Comparison of ENCODE assay signal across 8 cellular contexts in the genomic region with DNA sequence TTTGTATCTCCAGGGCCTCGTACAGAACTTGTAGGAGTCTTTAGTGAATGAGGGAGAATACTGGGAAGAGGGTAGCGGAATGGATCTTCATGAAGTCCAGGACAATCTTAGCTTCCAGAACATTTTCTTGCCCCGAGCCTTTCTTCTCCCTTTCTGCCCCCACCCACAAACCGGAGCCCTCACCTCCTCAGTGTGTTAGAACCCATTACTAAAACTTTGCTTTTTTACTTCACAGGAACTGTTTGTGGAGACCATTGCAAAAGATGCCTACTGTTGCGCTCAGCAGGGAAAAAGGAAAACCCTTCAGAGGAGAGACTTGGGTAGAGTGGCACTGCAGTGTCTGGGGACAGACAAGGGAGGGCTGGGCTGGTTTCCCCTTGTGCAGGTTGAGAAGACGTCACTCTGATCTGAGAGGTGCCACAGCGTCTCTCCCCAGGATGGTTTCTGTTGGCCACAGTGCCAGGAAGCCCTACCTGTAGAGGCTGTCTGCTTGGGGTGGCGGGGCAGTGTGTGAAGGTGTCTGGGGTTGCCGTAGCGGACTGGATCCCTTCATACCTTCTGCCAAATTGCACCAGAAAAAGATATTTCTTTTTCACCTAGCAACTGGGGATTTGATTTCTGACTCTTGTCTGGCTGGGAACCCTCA. TPM values are rescaled to one million over a fixed set of nuclear protein-coding genes. Genes with fewer than 3 reads are reported as not detected.
DNase-seq lines count a peak whose midpoint lies in the region; ATAC-seq and TF ChIP-seq lines count a peak whose summit lies in the region.

No MANE protein-coding gene starts in this region.

- ATAC-seq in CD4-positive, CD25-positive, alpha-beta regulatory T cell (ENCODE audit: low read depth in 2 of 2) = no peak
- ATAC-seq in HG02884 (IDR thresholded peaks at IDR 0.05; ENCODE audit: unreplicated experiment) = no peak

- H3K27ac Mint-ChIP-seq in CD4-positive, CD25-positive, alpha-beta regulatory T cell = peak overlapping the region; percentile 71 to 90 (median 85)
- H3K27ac Mint-ChIP-seq in nephron progenitor cell = no peak overlapping the region

- H3K27me3 Mint-ChIP-seq in CD4-positive, CD25-positive, alpha-beta regulatory T cell = no peaks in the 10 kb centered on the region
- peaks cover 12% of the 10 kb centered on the region for H3K27me3 Mint-ChIP-seq in nephron progenitor cell (ENCODE audit: low read depth, poor library complexity)

- peaks cover 32 to 75% (median 53%) of the 10 kb centered on the region in 4 donors for H3K4me1 Mint-ChIP-seq in CD4-positive, CD25-positive, alpha-beta regulatory T cell
- no peaks in the 10 kb centered on the region for H3K4me1 Mint-ChIP-seq in nephron progenitor cell

- peaks cover 0 to 3% (median 0%) of the 10 kb centered on the region in 7 donors for H3K9me3 Mint-ChIP-seq in CD4-positive, CD25-positive, alpha-beta regulatory T cell
- peaks cover 60% of the 10 kb centered on the region for H3K9me3 Mint-ChIP-seq in nephron progenitor cell

- DNase-seq in CD4-positive, CD25-positive, alpha-beta regulatory T cell = peak; percentile 5 to 28 (median 11)
- peak; percentile 34 for DNase-seq in NCI-H1105 treated with DMSO at 0.1 percent for 48 hours (lab: John Stamatoyannopoulos, UW)
- no peak for DNase-seq in nephron progenitor cell
- no peak for DNase-seq in AG08395 (ENCODE audit: low spot score)
- no peak for DNase-seq in ecto neural progenitor cell (ENCODE audit: low spot score)
- DNase-seq in SIG-M5 treated with dmso at 0.1 percent for 504 hours (lab: John Stamatoyannopoulos, UW; ENCODE audit: unreplicated experiment) = no peak

- no peak for TF ChIP-seq CTCF in nephron progenitor cell (IDR thresholded peaks at IDR 0.05)

- peaks cover 18% of the 10 kb centered on the region for H3K4me1 ChIP-seq in CD4-positive, CD25-positive, alpha-beta regulatory T cell (ENCODE audit: control insufficient read depth, insufficient read depth, low read length, poor library complexity, severe bottlenecking)

- peak overlapping the region; percentile 88 for H3K27ac ChIP-seq in CD4-positive, CD25-positive, alpha-beta regulatory T cell (ENCODE audit: insufficient read depth, low read length, poor library complexity, severe bottlenecking)
- peak overlapping the region; percentile 34 for H3K27ac ChIP-seq in cingulate gyrus (ENCODE audit: low read depth, low read length)

- H3K4me3 ChIP-seq in CD4-positive, CD25-positive, alpha-beta regulatory T cell (ENCODE audit: low read depth, low read length) = peak overlapping the region; percentile 80

- peaks cover 39% of the 10 kb centered on the region for H3K36me3 Mint-ChIP-seq in CD4-positive, CD25-positive, alpha-beta regulatory T cell
- H3K36me3 Mint-ChIP-seq in nephron progenitor cell (ENCODE audit: low read depth) = peaks cover 66% of the 10 kb centered on the region

- no peaks in the 10 kb centered on the region for H3K36me3 ChIP-seq in CD4-positive, CD25-positive, alpha-beta regulatory T cell (ENCODE audit: control insufficient read depth, insufficient read depth, low read length)

- H3K4me3 Mint-ChIP-seq in CD4-positive, CD25-positive, alpha-beta regulatory T cell = peak overlapping the region; percentile 85 to 94 (median 90)
- H3K4me3 Mint-ChIP-seq in nephron progenitor cell = peak overlapping the region; percentile 77

- no peaks in the 10 kb centered on the region for H3K27me3 ChIP-seq in CD4-positive, CD25-positive, alpha-beta regulatory T cell (ENCODE audit: control insufficient read depth, insufficient read depth, low read length)

- no peaks in the 10 kb centered on the region for H3K9me3 ChIP-seq in CD4-positive, CD25-positive, alpha-beta regulatory T cell (ENCODE audit: control insufficient read depth in 2 of 2, low read length in 2 of 2)

RNA-seq across cellular contexts. Expression of gene POLE4, which starts 0.8 kb away (rescaled TPM):
- 42.3 TPM for total RNA-seq in CD4-positive, CD25-positive, alpha-beta regulatory T cell
- 100 to 1,000 TPM; 119 to 157 (median 134) TPM for polyA plus RNA-seq in CD4-positive, CD25-positive, alpha-beta regulatory T cell

Comparison
In these comparisons a context has a peak if more than half of its experiments do, and no peak if none do; other contexts are left out.
1. DNase-seq: peak in CD4-positive, CD25-positive, alpha-beta regulatory T cell (3 of 3) and NCI-H1105 treated with DMSO at 0.1 percent for 48 hours (single experiment); none in nephron progenitor cell (single experiment), AG08395 (single experiment), ecto neural progenitor cell (single experiment) and SIG-M5 treated with dmso at 0.1 percent for 504 hours (single experiment).